ENCODE assay signal across 19 cellular contexts in genomic region chr3:138046955-138047354, GRCh38. TPM values are rescaled to one million over a fixed set of nuclear protein-coding genes. Genes with fewer than 3 reads are reported as not detected.
DNase-seq lines count a peak whose midpoint lies in the region; ATAC-seq and TF ChIP-seq lines count a peak whose summit lies in the region.
"Had no signal": no experiment of that assay in that cellular context is flagged by ENCODE, and none has a peak within 500 bp of the region (broad histone marks: within the 10 kb centered on the region; RNA-seq: fewer than 3 reads in every experiment).

No MANE protein-coding gene starts in this region.

- H3K27ac ChIP-seq in RWPE2 (ENCODE audit: poor library complexity, severe bottlenecking) (no peak overlapping the region), sigmoid colon (no peak overlapping the region)
- H3K27ac ChIP-seq: 22Rv1, tibial artery had no signal

- no peaks in the 10 kb centered on the region for H3K27me3 ChIP-seq in RWPE2 (ENCODE audit: insufficient read depth, poor library complexity, severe bottlenecking)
- H3K27me3 ChIP-seq in sigmoid colon, result no peaks in the 10 kb centered on the region
- H3K27me3 ChIP-seq: tibial artery had no signal

- H3K36me3 ChIP-seq in RWPE2 (ENCODE audit: low read depth) (no peaks in the 10 kb centered on the region), sigmoid colon (no peaks in the 10 kb centered on the region)

- no peak overlapping the region for H3K27ac Mint-ChIP-seq in activated CD4-positive, alpha-beta T cell treated with anti-CD3 and anti-CD28 coated beads for 36 hours
- no peak overlapping the region for H3K27ac Mint-ChIP-seq in stimulated activated effector memory CD8-positive, alpha-beta T cell treated with anti-CD3 and anti-CD28 coated beads, Interleukin-12 subunit alpha, Interleukin-12 subunit beta, amount 100 ng/mL, for 72 hours
- H3K27ac Mint-ChIP-seq: CD14-positive monocyte; natural killer cell treated with Interleukin-12 subunit alpha and Interleukin-12 subunit beta and Interleukin-15 and Interleukin-18, amount 100 ng/mL, for 72 hours had no signal

- H3K4me1 Mint-ChIP-seq in activated CD4-positive, alpha-beta T cell treated with anti-CD3 and anti-CD28 coated beads for 36 hours, result no peaks in the 10 kb centered on the region
- no peaks in the 10 kb centered on the region for H3K4me1 Mint-ChIP-seq in stimulated activated effector memory CD8-positive, alpha-beta T cell treated with anti-CD3 and anti-CD28 coated beads, Interleukin-12 subunit alpha, Interleukin-12 subunit beta, amount 100 ng/mL, for 72 hours
- H3K4me1 Mint-ChIP-seq: CD14-positive monocyte had no signal

- peaks cover 2% of the 10 kb centered on the region for H3K9me3 Mint-ChIP-seq in activated CD4-positive, alpha-beta T cell treated with anti-CD3 and anti-CD28 coated beads for 36 hours (ENCODE audit: low read depth)
- peaks cover 6% of the 10 kb centered on the region for H3K9me3 Mint-ChIP-seq in stimulated activated effector memory CD8-positive, alpha-beta T cell treated with anti-CD3 and anti-CD28 coated beads, Interleukin-12 subunit alpha, Interleukin-12 subunit beta, amount 100 ng/mL, for 72 hours
- H3K9me3 Mint-ChIP-seq: CD14-positive monocyte had no signal

- H3K4me3 Mint-ChIP-seq in activated CD4-positive, alpha-beta T cell treated with anti-CD3 and anti-CD28 coated beads for 36 hours, result no peak overlapping the region
- no peak overlapping the region for H3K4me3 Mint-ChIP-seq in stimulated activated effector memory CD8-positive, alpha-beta T cell treated with anti-CD3 and anti-CD28 coated beads, Interleukin-12 subunit alpha, Interleukin-12 subunit beta, amount 100 ng/mL, for 72 hours
- H3K4me3 Mint-ChIP-seq: CD14-positive monocyte; natural killer cell treated with Interleukin-12 subunit alpha and Interleukin-12 subunit beta and Interleukin-15 and Interleukin-18, amount 100 ng/mL, for 72 hours had no signal

- no peak for TF ChIP-seq EP300 in sigmoid colon (IDR thresholded peaks at IDR 0.05)

- 39 to 80% methylated on average over 3 of the region's 3 CpGs for WGBS in sigmoid colon, 2 donors

- intact Hi-C loops in activated CD4-positive, alpha-beta T cell treated with anti-CD3 and anti-CD28 coated beads for 36 hours (cut with DNase I, micrococcal nuclease), result no loop called here
- intact Hi-C loops in sigmoid colon (cut with DNase I), result no loop called here

- peaks cover 20% of the 10 kb centered on the region for H3K4me1 ChIP-seq in RWPE2 (ENCODE audit: insufficient read depth, poor library complexity, severe bottlenecking)
- no peaks in the 10 kb centered on the region for H3K4me1 ChIP-seq in sigmoid colon

- H3K4me3 ChIP-seq in RWPE2 (ENCODE audit: severe bottlenecking) (no peak overlapping the region), sigmoid colon (no peak overlapping the region)
- H3K4me3 ChIP-seq: HAP-1, tibial artery had no signal

- H3K27me3 Mint-ChIP-seq in activated CD4-positive, alpha-beta T cell treated with anti-CD3 and anti-CD28 coated beads for 36 hours, result peaks cover 15% of the 10 kb centered on the region

- POLR2A ChIA-PET in activated CD4-positive, alpha-beta T cell treated with anti-CD3 and anti-CD28 coated beads for 36 hours (lab: Charles Lee), result no interaction called here

- H3K9me3 ChIP-seq in RWPE2 (ENCODE audit: severe bottlenecking) (no peaks in the 10 kb centered on the region), sigmoid colon (no peaks in the 10 kb centered on the region)
- H3K9me3 ChIP-seq: HAP-1, tibial artery had no signal

- no peak for TF ChIP-seq POLR2A in sigmoid colon (IDR thresholded peaks at IDR 0.05)

- peak; percentile 69 for ATAC-seq in activated CD4-positive, alpha-beta T cell treated with anti-CD3 and anti-CD28 coated beads for 36 hours
- ATAC-seq in HG02798 (IDR thresholded peaks at IDR 0.05; ENCODE audit: poor library complexity, unreplicated experiment) (peak; percentile 53), RWPE2 (ENCODE audit: low read depth) (peak; percentile 7; the same call in 1 of the 3 replicates), GM19452 (IDR thresholded peaks at IDR 0.05; ENCODE audit: unreplicated experiment) (no peak)
- ATAC-seq in stimulated activated effector memory CD8-positive, alpha-beta T cell treated with anti-CD3 and anti-CD28 coated beads, Interleukin-12 subunit alpha, Interleukin-12 subunit beta, amount 100 ng/mL, for 72 hours, result peak; percentile 63
- ATAC-seq: natural killer cell treated with Interleukin-12 subunit alpha and Interleukin-12 subunit beta and Interleukin-15 and Interleukin-18, amount 100 ng/mL, for 72 hours had no signal

- H3K36me3 Mint-ChIP-seq in activated CD4-positive, alpha-beta T cell treated with anti-CD3 and anti-CD28 coated beads for 36 hours (ENCODE audit: low read depth), result no peaks in the 10 kb centered on the region
- peaks cover 9% of the 10 kb centered on the region for H3K36me3 Mint-ChIP-seq in stimulated activated effector memory CD8-positive, alpha-beta T cell treated with anti-CD3 and anti-CD28 coated beads, Interleukin-12 subunit alpha, Interleukin-12 subunit beta, amount 100 ng/mL, for 72 hours
- H3K36me3 Mint-ChIP-seq: CD14-positive monocyte; natural killer cell treated with Interleukin-12 subunit alpha and Interleukin-12 subunit beta and Interleukin-15 and Interleukin-18, amount 100 ng/mL, for 72 hours had no signal

- peak; percentile 37 for DNase-seq in activated CD4-positive, alpha-beta T cell treated with anti-CD3 and anti-CD28 coated beads for 36 hours
- DNase-seq in activated CD4-positive, alpha-beta T cell treated with anti-CD3 and anti-CD28 coated beads for 1 hour, result no peak
- DNase-seq in RWPE2 (ENCODE audit: low spot score), result no peak
- no peak for DNase-seq in stimulated activated effector memory CD8-positive, alpha-beta T cell treated with anti-CD3 and anti-CD28 coated beads, Interleukin-12 subunit alpha, Interleukin-12 subunit beta, amount 100 ng/mL, for 72 hours (ENCODE audit: low spot score in 2 of 2)
- no peak for DNase-seq in NCI-H1417 (lab: John Stamatoyannopoulos, UW)
- DNase-seq in sigmoid colon, result no peak
- DNase-seq: activated CD4-positive, alpha-beta T cell treated with anti-CD3 and anti-CD28 coated beads, Interleukin-2, amount 50 U/mL, for 4 hours; DND-41; foreskin melanocyte; NCI-H2171 treated with DMSO at 0.1 percent for 48 hours; SHP77 treated with DMSO at 0.1 percent for 48 hours; tibial artery had no signal

- TF ChIP-seq CTCF in RWPE2 (IDR thresholded peaks at IDR 0.05; ENCODE audit: poor library complexity, severe bottlenecking) (no peak), sigmoid colon (IDR thresholded peaks at IDR 0.05) (no peak)

- CTCF ChIA-PET in activated CD4-positive, alpha-beta T cell treated with anti-CD3 and anti-CD28 coated beads for 36 hours (lab: Charles Lee), result interaction anchor here (0.9 kb wide), 1 partner anchor 22 kb away, joined by 3 read pairs; no protein-coding TSS in a partner anchor

RNA-seq across cellular contexts. Expression of gene CLDN18, which starts 37.0 kb away (rescaled TPM):
- not detected for total RNA-seq in activated CD4-positive, alpha-beta T cell treated with anti-CD3 and anti-CD28 coated beads for 36 hours
- total RNA-seq in sigmoid colon, result not detected
- polyA plus RNA-seq in sigmoid colon, result 1 to 10 TPM in 1 of 3 donors, under 1 TPM in 1, not detected in 1; 0.10 to 1.8 TPM
- total RNA-seq: lung microvascular endothelial cell; natural killer cell treated with Interleukin-12 subunit alpha and Interleukin-12 subunit beta and Interleukin-15 and Interleukin-18, amount 100 ng/mL, for 72 hours had no signal
- polyA plus RNA-seq: CD14-positive monocyte had no signal
